Comparison of ENCODE assay signal across 1 cellular context in the genomic region with DNA sequence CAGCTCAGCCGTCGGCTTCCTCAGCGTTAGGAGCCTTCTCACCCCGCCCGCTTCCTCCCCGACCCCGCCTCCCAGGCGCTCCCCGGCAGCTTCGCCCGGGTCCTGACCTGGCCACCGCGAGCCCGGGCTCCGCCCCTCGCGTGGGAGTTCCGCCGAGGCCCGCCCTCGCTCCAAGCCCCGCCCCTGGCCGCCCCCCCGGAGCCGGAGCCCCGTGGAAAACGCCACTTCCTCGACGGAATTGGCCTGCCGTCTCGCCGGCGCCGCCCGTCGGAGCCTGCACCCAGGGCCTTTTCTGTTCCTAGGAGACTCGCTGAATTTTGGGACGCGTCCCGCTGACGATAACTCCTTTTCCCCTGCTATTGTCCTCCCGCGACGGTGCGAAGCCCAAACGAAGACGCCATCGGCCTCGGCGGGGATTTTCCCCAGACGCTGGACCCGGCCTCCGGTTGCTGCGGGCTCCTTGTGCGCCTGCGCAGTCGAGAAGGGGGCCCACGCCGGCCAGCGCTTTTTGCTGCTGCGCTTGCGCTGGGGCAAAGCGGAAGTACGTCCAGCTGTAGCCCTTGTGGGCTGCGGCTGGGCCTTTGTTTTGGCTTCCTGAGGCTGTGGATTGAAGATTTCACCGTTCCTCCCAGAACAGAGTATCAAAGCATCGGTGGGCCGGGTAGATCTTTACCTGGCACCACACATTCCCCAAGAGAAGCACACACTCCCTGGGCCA.
TF ChIP-seq lines count a peak whose summit lies in the region.

No MANE protein-coding gene starts in this region.

TF ChIP-seq in HepG2, 621 proteins besides CTCF, POLR2A, EP300 and RAD21 (continued from another document and continues in another):
- TF ChIP-seq FOSL1 (CRISPR knock-in tag; IDR thresholded peaks at IDR 0.05; ENCODE audit: borderline replicate concordance): no peak
- 0 out of 2 replicates have a peak, but pooled peaks have one; percentile 20 for TF ChIP-seq CHCHD3 (CRISPR knock-in tag; IDR thresholded peaks at IDR 0.05)
- no peak for TF ChIP-seq ZNF597 (CRISPR knock-in tag; IDR thresholded peaks at IDR 0.05)
- peak; percentile 90; the same call in 1 of the 2 replicates for TF ChIP-seq ZFP82 (CRISPR knock-in tag; IDR thresholded peaks at IDR 0.05; ENCODE audit: borderline replicate concordance)
- TF ChIP-seq ZSCAN30 (CRISPR knock-in tag; IDR thresholded peaks at IDR 0.05): no peak
- TF ChIP-seq ZC3H4 (CRISPR knock-in tag; IDR thresholded peaks at IDR 0.05; ENCODE audit: borderline replicate concordance): no peak
- peak; percentile 72; the same call in 1 of the 2 replicates for TF ChIP-seq ZSCAN31 (CRISPR knock-in tag; IDR thresholded peaks at IDR 0.05; ENCODE audit: low read depth)
- TF ChIP-seq, protein P1, sequence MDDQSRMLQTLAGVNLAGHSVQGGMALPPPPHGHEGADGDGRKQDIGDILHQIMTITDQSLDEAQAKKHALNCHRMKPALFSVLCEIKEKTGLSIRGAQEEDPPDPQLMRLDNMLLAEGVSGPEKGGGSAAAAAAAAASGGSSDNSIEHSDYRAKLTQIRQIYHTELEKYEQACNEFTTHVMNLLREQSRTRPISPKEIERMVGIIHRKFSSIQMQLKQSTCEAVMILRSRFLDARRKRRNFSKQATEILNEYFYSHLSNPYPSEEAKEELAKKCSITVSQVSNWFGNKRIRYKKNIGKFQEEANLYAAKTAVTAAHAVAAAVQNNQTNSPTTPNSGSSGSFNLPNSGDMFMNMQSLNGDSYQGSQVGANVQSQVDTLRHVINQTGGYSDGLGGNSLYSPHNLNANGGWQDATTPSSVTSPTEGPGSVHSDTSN (CRISPR knock-in tag; IDR thresholded peaks at IDR 0.05; ENCODE audit: borderline replicate concordance): 0 out of 2 replicates have a peak, but pooled peaks have one; percentile 53
- no peak for TF ChIP-seq ZNF124 (CRISPR knock-in tag; IDR thresholded peaks at IDR 0.05)
- TF ChIP-seq ZNF33B (CRISPR knock-in tag; IDR thresholded peaks at IDR 0.05): no peak
- no peak for TF ChIP-seq ZNF432 (CRISPR knock-in tag; IDR thresholded peaks at IDR 0.05; ENCODE audit: borderline replicate concordance)
- no peak for TF ChIP-seq MAFF (IDR thresholded peaks at IDR 0.05; ENCODE audit: low read depth, low read length)
- no peak for TF ChIP-seq SMYD3 (CRISPR knock-in tag; IDR thresholded peaks at IDR 0.05)
- peak; percentile 43; the same call in 1 of the 2 replicates for TF ChIP-seq ETV5 (CRISPR knock-in tag; IDR thresholded peaks at IDR 0.05; ENCODE audit: borderline replicate concordance)
- TF ChIP-seq SRF (IDR thresholded peaks at IDR 0.05; ENCODE audit: low read depth, low read length): no peak
- TF ChIP-seq, protein P2, sequence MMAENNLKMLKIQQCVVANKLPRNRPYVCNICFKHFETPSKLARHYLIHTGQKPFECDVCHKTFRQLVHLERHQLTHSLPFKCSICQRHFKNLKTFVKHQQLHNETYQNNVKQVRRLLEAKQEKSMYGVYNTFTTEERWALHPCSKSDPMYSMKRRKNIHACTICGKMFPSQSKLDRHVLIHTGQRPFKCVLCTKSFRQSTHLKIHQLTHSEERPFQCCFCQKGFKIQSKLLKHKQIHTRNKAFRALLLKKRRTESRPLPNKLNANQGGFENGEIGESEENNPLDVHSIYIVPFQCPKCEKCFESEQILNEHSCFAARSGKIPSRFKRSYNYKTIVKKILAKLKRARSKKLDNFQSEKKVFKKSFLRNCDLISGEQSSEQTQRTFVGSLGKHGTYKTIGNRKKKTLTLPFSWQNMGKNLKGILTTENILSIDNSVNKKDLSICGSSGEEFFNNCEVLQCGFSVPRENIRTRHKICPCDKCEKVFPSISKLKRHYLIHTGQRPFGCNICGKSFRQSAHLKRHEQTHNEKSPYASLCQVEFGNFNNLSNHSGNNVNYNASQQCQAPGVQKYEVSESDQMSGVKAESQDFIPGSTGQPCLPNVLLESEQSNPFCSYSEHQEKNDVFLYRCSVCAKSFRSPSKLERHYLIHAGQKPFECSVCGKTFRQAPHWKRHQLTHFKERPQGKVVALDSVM (CRISPR knock-in tag; IDR thresholded peaks at IDR 0.05): no peak
- peak; percentile 62; the same call in 1 of the 2 replicates for TF ChIP-seq SPEN (CRISPR knock-in tag; IDR thresholded peaks at IDR 0.05; ENCODE audit: low read depth)
- TF ChIP-seq ETV6 (CRISPR knock-in tag; conservative IDR thresholded peaks at IDR 0.05): no peak
- TF ChIP-seq ZNF501 (CRISPR knock-in tag; IDR thresholded peaks at IDR 0.05): peak; percentile 95
- no peak for TF ChIP-seq ZNF850 (CRISPR knock-in tag; conservative IDR thresholded peaks at IDR 0.05)
- no peak for TF ChIP-seq TEAD2 (CRISPR knock-in tag; IDR thresholded peaks at IDR 0.05)
- 0 out of 2 replicates have a peak, but pooled peaks have one; percentile 32 for TF ChIP-seq YEATS4 (CRISPR knock-in tag; IDR thresholded peaks at IDR 0.05; ENCODE audit: borderline replicate concordance)
- TF ChIP-seq PITX1 (CRISPR knock-in tag; IDR thresholded peaks at IDR 0.05): no peak; the same call in 1 of the 2 replicates
- no peak for TF ChIP-seq TCF7 (IDR thresholded peaks at IDR 0.05; ENCODE audit: low read depth)
- no peak for TF ChIP-seq ZNF543 (CRISPR knock-in tag; IDR thresholded peaks at IDR 0.05)
- TF ChIP-seq ZNF891 (CRISPR knock-in tag; IDR thresholded peaks at IDR 0.05): no peak; the same call in none of the 2 replicates
- TF ChIP-seq FOXK2 (IDR thresholded peaks at IDR 0.05): no peak
- no peak for TF ChIP-seq ZNF335 (CRISPR knock-in tag; IDR thresholded peaks at IDR 0.05)
- no peak for TF ChIP-seq CHD4 (IDR thresholded peaks at IDR 0.05; ENCODE audit: borderline replicate concordance, low read length)
- TF ChIP-seq HMGXB4 (CRISPR knock-in tag; IDR thresholded peaks at IDR 0.05; ENCODE audit: borderline replicate concordance in 1 of 2, low read depth in 1 of 2): peak; percentile 34 to 82; a peak in 3 of 4 replicates
- no peak for TF ChIP-seq PLRG1 (conservative IDR thresholded peaks at IDR 0.05)
- peak; percentile 74 for TF ChIP-seq ZC3H13 (CRISPR knock-in tag; IDR thresholded peaks at IDR 0.05)
- TF ChIP-seq ZNF607 (CRISPR knock-in tag; IDR thresholded peaks at IDR 0.05; ENCODE audit: borderline replicate concordance): peak; percentile 92
- TF ChIP-seq ZFP62 (CRISPR knock-in tag; IDR thresholded peaks at IDR 0.05): 0 out of 2 replicates have a peak, but pooled peaks have one; percentile 90
- no peak for TF ChIP-seq ZBTB33 (CRISPR knock-in tag; IDR thresholded peaks at IDR 0.05)
- TF ChIP-seq ZNF788 (CRISPR knock-in tag; IDR thresholded peaks at IDR 0.05; ENCODE audit: borderline replicate concordance): no peak
- TF ChIP-seq, protein P3, sequence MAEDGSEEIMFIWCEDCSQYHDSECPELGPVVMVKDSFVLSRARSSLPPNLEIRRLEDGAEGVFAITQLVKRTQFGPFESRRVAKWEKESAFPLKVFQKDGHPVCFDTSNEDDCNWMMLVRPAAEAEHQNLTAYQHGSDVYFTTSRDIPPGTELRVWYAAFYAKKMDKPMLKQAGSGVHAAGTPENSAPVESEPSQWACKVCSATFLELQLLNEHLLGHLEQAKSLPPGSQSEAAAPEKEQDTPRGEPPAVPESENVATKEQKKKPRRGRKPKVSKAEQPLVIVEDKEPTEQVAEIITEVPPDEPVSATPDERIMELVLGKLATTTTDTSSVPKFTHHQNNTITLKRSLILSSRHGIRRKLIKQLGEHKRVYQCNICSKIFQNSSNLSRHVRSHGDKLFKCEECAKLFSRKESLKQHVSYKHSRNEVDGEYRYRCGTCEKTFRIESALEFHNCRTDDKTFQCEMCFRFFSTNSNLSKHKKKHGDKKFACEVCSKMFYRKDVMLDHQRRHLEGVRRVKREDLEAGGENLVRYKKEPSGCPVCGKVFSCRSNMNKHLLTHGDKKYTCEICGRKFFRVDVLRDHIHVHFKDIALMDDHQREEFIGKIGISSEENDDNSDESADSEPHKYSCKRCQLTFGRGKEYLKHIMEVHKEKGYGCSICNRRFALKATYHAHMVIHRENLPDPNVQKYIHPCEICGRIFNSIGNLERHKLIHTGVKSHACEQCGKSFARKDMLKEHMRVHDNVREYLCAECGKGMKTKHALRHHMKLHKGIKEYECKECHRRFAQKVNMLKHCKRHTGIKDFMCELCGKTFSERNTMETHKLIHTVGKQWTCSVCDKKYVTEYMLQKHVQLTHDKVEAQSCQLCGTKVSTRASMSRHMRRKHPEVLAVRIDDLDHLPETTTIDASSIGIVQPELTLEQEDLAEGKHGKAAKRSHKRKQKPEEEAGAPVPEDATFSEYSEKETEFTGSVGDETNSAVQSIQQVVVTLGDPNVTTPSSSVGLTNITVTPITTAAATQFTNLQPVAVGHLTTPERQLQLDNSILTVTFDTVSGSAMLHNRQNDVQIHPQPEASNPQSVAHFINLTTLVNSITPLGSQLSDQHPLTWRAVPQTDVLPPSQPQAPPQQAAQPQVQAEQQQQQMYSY (CRISPR knock-in tag; IDR thresholded peaks at IDR 0.05): no peak
- TF ChIP-seq TBX2 (CRISPR knock-in tag; IDR thresholded peaks at IDR 0.05; ENCODE audit: borderline replicate concordance): 0 out of 2 replicates have a peak, but pooled peaks have one; percentile 31
- TF ChIP-seq, protein P4, sequence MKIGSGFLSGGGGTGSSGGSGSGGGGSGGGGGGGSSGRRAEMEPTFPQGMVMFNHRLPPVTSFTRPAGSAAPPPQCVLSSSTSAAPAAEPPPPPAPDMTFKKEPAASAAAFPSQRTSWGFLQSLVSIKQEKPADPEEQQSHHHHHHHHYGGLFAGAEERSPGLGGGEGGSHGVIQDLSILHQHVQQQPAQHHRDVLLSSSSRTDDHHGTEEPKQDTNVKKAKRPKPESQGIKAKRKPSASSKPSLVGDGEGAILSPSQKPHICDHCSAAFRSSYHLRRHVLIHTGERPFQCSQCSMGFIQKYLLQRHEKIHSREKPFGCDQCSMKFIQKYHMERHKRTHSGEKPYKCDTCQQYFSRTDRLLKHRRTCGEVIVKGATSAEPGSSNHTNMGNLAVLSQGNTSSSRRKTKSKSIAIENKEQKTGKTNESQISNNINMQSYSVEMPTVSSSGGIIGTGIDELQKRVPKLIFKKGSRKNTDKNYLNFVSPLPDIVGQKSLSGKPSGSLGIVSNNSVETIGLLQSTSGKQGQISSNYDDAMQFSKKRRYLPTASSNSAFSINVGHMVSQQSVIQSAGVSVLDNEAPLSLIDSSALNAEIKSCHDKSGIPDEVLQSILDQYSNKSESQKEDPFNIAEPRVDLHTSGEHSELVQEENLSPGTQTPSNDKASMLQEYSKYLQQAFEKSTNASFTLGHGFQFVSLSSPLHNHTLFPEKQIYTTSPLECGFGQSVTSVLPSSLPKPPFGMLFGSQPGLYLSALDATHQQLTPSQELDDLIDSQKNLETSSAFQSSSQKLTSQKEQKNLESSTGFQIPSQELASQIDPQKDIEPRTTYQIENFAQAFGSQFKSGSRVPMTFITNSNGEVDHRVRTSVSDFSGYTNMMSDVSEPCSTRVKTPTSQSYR (CRISPR knock-in tag; IDR thresholded peaks at IDR 0.05; ENCODE audit: borderline replicate concordance): no peak
- TF ChIP-seq ZFAT (CRISPR knock-in tag; conservative IDR thresholded peaks at IDR 0.05): no peak
- TF ChIP-seq ZBTB20 (CRISPR knock-in tag; IDR thresholded peaks at IDR 0.05; ENCODE audit: borderline replicate concordance, low read depth): peak; percentile 42; the same call in 1 of the 2 replicates
- no peak for TF ChIP-seq ZSCAN5A (CRISPR knock-in tag; IDR thresholded peaks at IDR 0.05; ENCODE audit: borderline replicate concordance)
- TF ChIP-seq, protein P5, sequence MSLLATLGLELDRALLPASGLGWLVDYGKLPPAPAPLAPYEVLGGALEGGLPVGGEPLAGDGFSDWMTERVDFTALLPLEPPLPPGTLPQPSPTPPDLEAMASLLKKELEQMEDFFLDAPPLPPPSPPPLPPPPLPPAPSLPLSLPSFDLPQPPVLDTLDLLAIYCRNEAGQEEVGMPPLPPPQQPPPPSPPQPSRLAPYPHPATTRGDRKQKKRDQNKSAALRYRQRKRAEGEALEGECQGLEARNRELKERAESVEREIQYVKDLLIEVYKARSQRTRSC (CRISPR knock-in tag; IDR thresholded peaks at IDR 0.05; ENCODE audit: low read depth): no peak
- no peak for TF ChIP-seq RORA (CRISPR knock-in tag; IDR thresholded peaks at IDR 0.05)
- peak; percentile 91 for TF ChIP-seq JARID2 (CRISPR knock-in tag; IDR thresholded peaks at IDR 0.05; ENCODE audit: insufficient replicate concordance)
